In genomic region chr1:2049517-2050481, GRCh38 we compare ENCODE assay signal across 1 cellular context.
TF ChIP-seq lines count a peak whose summit lies in the region.

Gene PRKCZ, plus strand, starts transcription at chr1:2050411. Its CDS starts 220 bp downstream, at chr1:2050631.

TF ChIP-seq in HepG2, 621 proteins besides CTCF, POLR2A, EP300 and RAD21 (continued from another document):
- no peak for TF ChIP-seq HNRNPUL1 (IDR thresholded peaks at IDR 0.05; ENCODE audit: low read depth, low read length)
- TF ChIP-seq POLR2AphosphoS5 (IDR thresholded peaks at IDR 0.05; ENCODE audit: low read depth, low read length) = peak; percentile 45; the same call in 1 of the 2 replicates
- TF ChIP-seq MED1 (CRISPR knock-in tag; IDR thresholded peaks at IDR 0.05) = no peak
- no peak for TF ChIP-seq KDM4B (CRISPR knock-in tag; IDR thresholded peaks at IDR 0.05)
- TF ChIP-seq ATF4 (CRISPR knock-in tag; IDR thresholded peaks at IDR 0.05) = no peak
- TF ChIP-seq AFF4 (CRISPR knock-in tag; IDR thresholded peaks at IDR 0.05) = no peak
- TF ChIP-seq ARHGAP35 (CRISPR knock-in tag; IDR thresholded peaks at IDR 0.05; ENCODE audit: borderline replicate concordance) = no peak
- TF ChIP-seq ZBTB25 (CRISPR knock-in tag; IDR thresholded peaks at IDR 0.05) = no peak; the same call in none of the 2 replicates
- no peak for TF ChIP-seq SMAD1 (CRISPR knock-in tag; IDR thresholded peaks at IDR 0.05; ENCODE audit: borderline replicate concordance, low read depth)
- TF ChIP-seq ZZZ3 (CRISPR knock-in tag; IDR thresholded peaks at IDR 0.05; ENCODE audit: borderline replicate concordance) = no peak
- TF ChIP-seq DMTF1 (CRISPR knock-in tag; IDR thresholded peaks at IDR 0.05) = no peak
- no peak; the same call in 1 of the 2 replicates for TF ChIP-seq ZNF230 (CRISPR knock-in tag; IDR thresholded peaks at IDR 0.05)
- peak; percentile 68 for TF ChIP-seq ARNTL (CRISPR knock-in tag; IDR thresholded peaks at IDR 0.05)
- no peak for TF ChIP-seq FOSL2 (CRISPR knock-in tag; IDR thresholded peaks at IDR 0.05)
- no peak for TF ChIP-seq ZNF207 (IDR thresholded peaks at IDR 0.05; ENCODE audit: borderline replicate concordance)
- no peak; the same call in 1 of the 2 replicates for TF ChIP-seq TGIF2 (CRISPR knock-in tag; IDR thresholded peaks at IDR 0.05)
- no peak for TF ChIP-seq ZNF432 (CRISPR knock-in tag; IDR thresholded peaks at IDR 0.05; ENCODE audit: borderline replicate concordance)
- TF ChIP-seq STAG1 (CRISPR knock-in tag; IDR thresholded peaks at IDR 0.05) = peak; percentile 65
- peak; percentile 85; the same call in 1 of the 2 replicates for TF ChIP-seq ZSCAN9 (CRISPR knock-in tag; IDR thresholded peaks at IDR 0.05; ENCODE audit: borderline replicate concordance)
- TF ChIP-seq HNRNPH1 (optimal IDR thresholded peaks at IDR 0.05; ENCODE audit: low read depth, low read length) = no peak
- no peak for TF ChIP-seq BCLAF1 (IDR thresholded peaks at IDR 0.05)
- TF ChIP-seq NFYB (CRISPR knock-in tag; IDR thresholded peaks at IDR 0.05) = peak; percentile 83
